18 cellular contexts compared by ENCODE assay signal in the genomic region with DNA sequence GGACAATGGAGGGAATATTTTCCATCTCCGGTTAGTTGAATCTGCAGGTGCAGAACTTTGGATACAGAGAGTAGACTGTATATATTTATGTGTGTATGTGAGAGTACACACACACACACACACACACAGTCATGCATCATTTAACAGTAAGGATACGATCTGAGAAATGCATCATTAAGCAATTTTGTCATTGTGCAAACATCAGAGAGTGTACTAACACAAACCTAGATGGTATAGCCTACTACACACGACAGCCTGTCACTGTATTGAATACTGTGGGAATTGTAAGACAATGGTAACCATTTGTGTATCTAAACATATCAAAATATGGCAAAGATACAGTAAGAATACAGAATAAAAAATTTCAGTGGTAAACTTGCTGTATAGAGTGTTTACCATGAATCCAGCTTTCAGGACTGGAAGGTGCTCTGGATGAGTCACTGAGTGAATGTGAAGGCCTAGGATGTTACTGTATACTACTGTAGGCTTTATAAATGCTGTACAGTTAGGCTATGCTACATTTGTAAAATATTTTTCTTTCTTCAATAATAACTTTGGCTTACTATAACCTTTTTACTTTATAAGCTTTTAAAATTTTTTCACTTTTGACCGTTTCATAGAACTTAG.
A peak's percentile ranks its signal among the peaks of the same experiment; 100 is the strongest.
DNase-seq lines count a peak whose midpoint lies in the region; FAIRE-seq lines count a peak whose summit lies in the region.
"Had no signal": no experiment of that assay in that cellular context is flagged by ENCODE, and none has a peak within 500 bp of the region (broad histone marks: within the 10 kb centered on the region; RNA-seq: fewer than 3 reads in every experiment).

No MANE protein-coding gene starts in this region.

- no peak overlapping the region for H3K4me2 ChIP-seq in trophoblast cell (ENCODE audit: low read length)

- H3K27me3 ChIP-seq in trophoblast cell (ENCODE audit: insufficient read depth, low read length) = no peaks in the 10 kb centered on the region
- H3K27me3 ChIP-seq: BLaER1 treated with 17β-estradiol and CSF1 and Interleukin-3, amounts not matched to agents 10 nM and 100 nM had no signal

- FAIRE-seq in RCC 7860 (lab: Jason Lieb, UNC) = peak; percentile 48
- FAIRE-seq: H54, islet of Langerhans had no signal

- no peaks in the 10 kb centered on the region for H3K9me3 ChIP-seq in trophoblast cell (ENCODE audit: insufficient read depth, low read depth, low read length)
- H3K9me3 ChIP-seq: BLaER1 treated with 17β-estradiol and CSF1 and Interleukin-3, amounts not matched to agents 10 nM and 100 nM; prostate gland had no signal

- no peaks in the 10 kb centered on the region for H3K36me3 ChIP-seq in trophoblast cell (ENCODE audit: control insufficient read depth in 1 of 2, insufficient read depth in 2 of 2, low read length in 2 of 2)
- H3K36me3 ChIP-seq: BLaER1 treated with 17β-estradiol and CSF1 and Interleukin-3, amounts not matched to agents 10 nM and 100 nM; prostate gland had no signal

- no peak overlapping the region for H2BK120ac ChIP-seq in trophoblast cell (ENCODE audit: insufficient read depth, low read length, poor library complexity)

- WGBS in trophoblast cell (ENCODE audit: extremely low coverage, insufficient coverage, insufficient read length) = no CpG with 5 or more reads among the region's 4 CpGs

- DNase-seq in NCI-H1417 (lab: John Stamatoyannopoulos, UW) = peak in 2 of 3 experiments; percentile 9 to 58
- DNase-seq in NCI-H1417 treated with DMSO at 0.1 percent for 48 hours (lab: John Stamatoyannopoulos, UW) = no peak
- peak; percentile 48 for DNase-seq in NCI-H1694 treated with DMSO at 0.1 percent for 48 hours (lab: John Stamatoyannopoulos, UW)
- peak; percentile 25 for DNase-seq in RCC 7860 (ENCODE audit: low spot score)
- peak; percentile 17 to 81 for DNase-seq in trophoblast cell
- DNase-seq in NCI-H2227 treated with DMSO at 0.1 percent for 48 hours (lab: John Stamatoyannopoulos, UW) = no peak
- DNase-seq in NCI-H82 (lab: John Stamatoyannopoulos, UW) = no peak
- no peak for DNase-seq in NCI-H1048 (lab: John Stamatoyannopoulos, UW)
- DNase-seq: 8988T; DMS 273 treated with DMSO at 0.1 percent for 48 hours; effector CD8-positive, alpha-beta T cell; KBM-7; NCI-H1436; NK-92 treated with Interleukin-12 subunit alpha and Interleukin-12 subunit beta, amount 100 ng/mL, for 24 hours had no signal

- H3K18ac ChIP-seq in trophoblast cell (ENCODE audit: low read length) = no peak overlapping the region

- no peak overlapping the region for H2BK5ac ChIP-seq in trophoblast cell (ENCODE audit: low read depth, low read length, poor library complexity)

- H4K91ac ChIP-seq in trophoblast cell (ENCODE audit: low read depth, low read length) = no peak overlapping the region

- H2AFZ ChIP-seq in trophoblast cell (ENCODE audit: insufficient read depth, low read length, poor library complexity) = no peak overlapping the region

- H4K8ac ChIP-seq in trophoblast cell (ENCODE audit: low read depth, low read length) = no peak overlapping the region

- H3K4ac ChIP-seq in trophoblast cell (ENCODE audit: low read depth, low read length) = no peak overlapping the region

- no peaks in the 10 kb centered on the region for H3K79me2 ChIP-seq in trophoblast cell (ENCODE audit: control insufficient read depth, insufficient read depth, low read length, poor library complexity)

- no peak overlapping the region for H3K4me3 ChIP-seq in trophoblast cell (ENCODE audit: low read depth, low read length)
- H3K4me3 ChIP-seq: BLaER1 treated with 17β-estradiol and CSF1 and Interleukin-3, amounts not matched to agents 10 nM and 100 nM; prostate gland had no signal

- no peak overlapping the region for H3K14ac ChIP-seq in trophoblast cell (ENCODE audit: low read length)

- no peaks in the 10 kb centered on the region for H3K79me1 ChIP-seq in trophoblast cell (ENCODE audit: low read length)

- no peaks in the 10 kb centered on the region for H3K4me1 ChIP-seq in trophoblast cell (ENCODE audit: control insufficient read depth in 1 of 2, insufficient read depth in 2 of 2, low read length in 2 of 2)
- H3K4me1 ChIP-seq: prostate gland had no signal

- H3K9ac ChIP-seq in trophoblast cell (ENCODE audit: low read length) = no peak overlapping the region
- H3K9ac ChIP-seq: BLaER1 treated with 17β-estradiol and CSF1 and Interleukin-3, amounts not matched to agents 10 nM and 100 nM had no signal

- no peak overlapping the region for H2BK12ac ChIP-seq in trophoblast cell (ENCODE audit: low read length)

- no peak overlapping the region for H3K23ac ChIP-seq in trophoblast cell (ENCODE audit: low read length)

- H3K27ac ChIP-seq in trophoblast cell (ENCODE audit: low read depth, low read length) = no peak overlapping the region
- H3K27ac ChIP-seq: BLaER1 treated with 17β-estradiol and CSF1 and Interleukin-3, amounts not matched to agents 10 nM and 100 nM; prostate gland had no signal

- no peak overlapping the region for H2AK5ac ChIP-seq in trophoblast cell (ENCODE audit: low read length)

- H4K12ac ChIP-seq in trophoblast cell (ENCODE audit: low read depth, low read length) = no peak overlapping the region

Comparison
In these comparisons a context has a peak if more than half of its experiments do, and no peak if none do; other contexts are left out.
1. DNase-seq: peak in NCI-H1417 (2 of 3), NCI-H1694 treated with DMSO at 0.1 percent for 48 hours (single experiment), RCC 7860 (single experiment) and trophoblast cell (2 of 2); none in NCI-H1417 treated with DMSO at 0.1 percent for 48 hours (single experiment), NCI-H2227 treated with DMSO at 0.1 percent for 48 hours (single experiment), NCI-H82 (single experiment) and NCI-H1048 (single experiment).